Comparison of ENCODE assay signal across 1 cellular context in genomic region chr11:121722431-121723256, GRCh38.
A peak's percentile ranks its signal among the peaks of the same experiment; 100 is the strongest.
TF ChIP-seq lines count a peak whose summit lies in the region.

No MANE protein-coding gene starts in this region.

TF ChIP-seq in HepG2, 621 proteins besides CTCF, POLR2A, EP300 and RAD21 (continued from another document and continues in another):
- TF ChIP-seq, protein P1, sequence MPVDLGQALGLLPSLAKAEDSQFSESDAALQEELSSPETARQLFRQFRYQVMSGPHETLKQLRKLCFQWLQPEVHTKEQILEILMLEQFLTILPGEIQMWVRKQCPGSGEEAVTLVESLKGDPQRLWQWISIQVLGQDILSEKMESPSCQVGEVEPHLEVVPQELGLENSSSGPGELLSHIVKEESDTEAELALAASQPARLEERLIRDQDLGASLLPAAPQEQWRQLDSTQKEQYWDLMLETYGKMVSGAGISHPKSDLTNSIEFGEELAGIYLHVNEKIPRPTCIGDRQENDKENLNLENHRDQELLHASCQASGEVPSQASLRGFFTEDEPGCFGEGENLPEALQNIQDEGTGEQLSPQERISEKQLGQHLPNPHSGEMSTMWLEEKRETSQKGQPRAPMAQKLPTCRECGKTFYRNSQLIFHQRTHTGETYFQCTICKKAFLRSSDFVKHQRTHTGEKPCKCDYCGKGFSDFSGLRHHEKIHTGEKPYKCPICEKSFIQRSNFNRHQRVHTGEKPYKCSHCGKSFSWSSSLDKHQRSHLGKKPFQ (CRISPR knock-in tag; IDR thresholded peaks at IDR 0.05; ENCODE audit: insufficient replicate concordance) = no peak
- TF ChIP-seq ZNF577 (CRISPR knock-in tag; IDR thresholded peaks at IDR 0.05; ENCODE audit: borderline replicate concordance, low read depth) (no peak), FOXA3 (CRISPR knock-in tag; IDR thresholded peaks at IDR 0.05) (peak; percentile 82), ZNF234 (CRISPR knock-in tag; conservative IDR thresholded peaks at IDR 0.05) (no peak), AKAP8 (CRISPR knock-in tag; IDR thresholded peaks at IDR 0.05) (no peak; the same call in 1 of the 2 replicates), HMGXB3 (CRISPR knock-in tag; IDR thresholded peaks at IDR 0.05; ENCODE audit: borderline replicate concordance) (0 out of 2 replicates have a peak, but pooled peaks have one; percentile 61), RFX3 (CRISPR knock-in tag; IDR thresholded peaks at IDR 0.05) (no peak), SNAI1 (CRISPR knock-in tag; IDR thresholded peaks at IDR 0.05; ENCODE audit: borderline replicate concordance) (no peak), MIXL1 (CRISPR knock-in tag; IDR thresholded peaks at IDR 0.05) (peak; percentile 54; the same call in 1 of the 2 replicates), MXD4 (CRISPR knock-in tag; IDR thresholded peaks at IDR 0.05) (peak; percentile 86), ISX (CRISPR knock-in tag; conservative IDR thresholded peaks at IDR 0.05) (no peak), CHD4 (IDR thresholded peaks at IDR 0.05; ENCODE audit: borderline replicate concordance, low read length) (no peak), JDP2 (CRISPR knock-in tag; IDR thresholded peaks at IDR 0.05; ENCODE audit: borderline replicate concordance) (peak; percentile 69; the same call in 1 of the 2 replicates), ZNF333 (CRISPR knock-in tag; IDR thresholded peaks at IDR 0.05; ENCODE audit: borderline replicate concordance) (no peak), TBP (CRISPR knock-in tag; IDR thresholded peaks at IDR 0.05) (no peak), SNRNP70 (IDR thresholded peaks at IDR 0.05; ENCODE audit: low read depth, low read length) (no peak), CREB3 (CRISPR knock-in tag; IDR thresholded peaks at IDR 0.05) (peak; percentile 95), ZNF644 (CRISPR knock-in tag; IDR thresholded peaks at IDR 0.05; ENCODE audit: low read depth) (peak; percentile 94), NFATC3 (CRISPR knock-in tag; IDR thresholded peaks at IDR 0.05) (peak; percentile 86), SIN3A (IDR thresholded peaks at IDR 0.05; ENCODE audit: borderline replicate concordance, low read depth, low read length) (no peak), ZNF256 (CRISPR knock-in tag; conservative IDR thresholded peaks at IDR 0.05) (peak; percentile 80), IRF2 (CRISPR knock-in tag; IDR thresholded peaks at IDR 0.05) (peak; percentile 61; the same call in 1 of the 2 replicates), PRPF4 (IDR thresholded peaks at IDR 0.05; ENCODE audit: low read depth, low read length, poor library complexity, severe bottlenecking) (no peak), MNT (IDR thresholded peaks at IDR 0.05) (peak; percentile 98), IRF9 (CRISPR knock-in tag; IDR thresholded peaks at IDR 0.05; ENCODE audit: borderline replicate concordance) (0 out of 2 replicates have a peak, but pooled peaks have one; percentile 47), ZNF850 (CRISPR knock-in tag; conservative IDR thresholded peaks at IDR 0.05) (no peak), KDM5B (CRISPR knock-in tag; IDR thresholded peaks at IDR 0.05; ENCODE audit: borderline replicate concordance) (peak; percentile 85; the same call in 1 of the 2 replicates), HNRNPUL1 (IDR thresholded peaks at IDR 0.05; ENCODE audit: low read depth, low read length) (no peak), GATAD1 (CRISPR knock-in tag; IDR thresholded peaks at IDR 0.05) (peak; percentile 48; the same call in 1 of the 2 replicates), HNRNPLL (IDR thresholded peaks at IDR 0.05; ENCODE audit: low read depth, low read length, poor library complexity, severe bottlenecking) (peak; percentile 71), PAWR (CRISPR knock-in tag; IDR thresholded peaks at IDR 0.05; ENCODE audit: borderline replicate concordance) (no peak), PAX8 (CRISPR knock-in tag; IDR thresholded peaks at IDR 0.05; ENCODE audit: borderline replicate concordance) (no peak), BORCS8-MEF2B (CRISPR knock-in tag; IDR thresholded peaks at IDR 0.05) (peak; percentile 84), NR2F1 (CRISPR knock-in tag; IDR thresholded peaks at IDR 0.05) (no peak), ARNTL (CRISPR knock-in tag; IDR thresholded peaks at IDR 0.05) (peak; percentile 69; the same call in 1 of the 2 replicates)
- TF ChIP-seq, protein P2, sequence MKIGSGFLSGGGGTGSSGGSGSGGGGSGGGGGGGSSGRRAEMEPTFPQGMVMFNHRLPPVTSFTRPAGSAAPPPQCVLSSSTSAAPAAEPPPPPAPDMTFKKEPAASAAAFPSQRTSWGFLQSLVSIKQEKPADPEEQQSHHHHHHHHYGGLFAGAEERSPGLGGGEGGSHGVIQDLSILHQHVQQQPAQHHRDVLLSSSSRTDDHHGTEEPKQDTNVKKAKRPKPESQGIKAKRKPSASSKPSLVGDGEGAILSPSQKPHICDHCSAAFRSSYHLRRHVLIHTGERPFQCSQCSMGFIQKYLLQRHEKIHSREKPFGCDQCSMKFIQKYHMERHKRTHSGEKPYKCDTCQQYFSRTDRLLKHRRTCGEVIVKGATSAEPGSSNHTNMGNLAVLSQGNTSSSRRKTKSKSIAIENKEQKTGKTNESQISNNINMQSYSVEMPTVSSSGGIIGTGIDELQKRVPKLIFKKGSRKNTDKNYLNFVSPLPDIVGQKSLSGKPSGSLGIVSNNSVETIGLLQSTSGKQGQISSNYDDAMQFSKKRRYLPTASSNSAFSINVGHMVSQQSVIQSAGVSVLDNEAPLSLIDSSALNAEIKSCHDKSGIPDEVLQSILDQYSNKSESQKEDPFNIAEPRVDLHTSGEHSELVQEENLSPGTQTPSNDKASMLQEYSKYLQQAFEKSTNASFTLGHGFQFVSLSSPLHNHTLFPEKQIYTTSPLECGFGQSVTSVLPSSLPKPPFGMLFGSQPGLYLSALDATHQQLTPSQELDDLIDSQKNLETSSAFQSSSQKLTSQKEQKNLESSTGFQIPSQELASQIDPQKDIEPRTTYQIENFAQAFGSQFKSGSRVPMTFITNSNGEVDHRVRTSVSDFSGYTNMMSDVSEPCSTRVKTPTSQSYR (CRISPR knock-in tag; IDR thresholded peaks at IDR 0.05; ENCODE audit: borderline replicate concordance) = peak; percentile 90
- TF ChIP-seq, protein P3, sequence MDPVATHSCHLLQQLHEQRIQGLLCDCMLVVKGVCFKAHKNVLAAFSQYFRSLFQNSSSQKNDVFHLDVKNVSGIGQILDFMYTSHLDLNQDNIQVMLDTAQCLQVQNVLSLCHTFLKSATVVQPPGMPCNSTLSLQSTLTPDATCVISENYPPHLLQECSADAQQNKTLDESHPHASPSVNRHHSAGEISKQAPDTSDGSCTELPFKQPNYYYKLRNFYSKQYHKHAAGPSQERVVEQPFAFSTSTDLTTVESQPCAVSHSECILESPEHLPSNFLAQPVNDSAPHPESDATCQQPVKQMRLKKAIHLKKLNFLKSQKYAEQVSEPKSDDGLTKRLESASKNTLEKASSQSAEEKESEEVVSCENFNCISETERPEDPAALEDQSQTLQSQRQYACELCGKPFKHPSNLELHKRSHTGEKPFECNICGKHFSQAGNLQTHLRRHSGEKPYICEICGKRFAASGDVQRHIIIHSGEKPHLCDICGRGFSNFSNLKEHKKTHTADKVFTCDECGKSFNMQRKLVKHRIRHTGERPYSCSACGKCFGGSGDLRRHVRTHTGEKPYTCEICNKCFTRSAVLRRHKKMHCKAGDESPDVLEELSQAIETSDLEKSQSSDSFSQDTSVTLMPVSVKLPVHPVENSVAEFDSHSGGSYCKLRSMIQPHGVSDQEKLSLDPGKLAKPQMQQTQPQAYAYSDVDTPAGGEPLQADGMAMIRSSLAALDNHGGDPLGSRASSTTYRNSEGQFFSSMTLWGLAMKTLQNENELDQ (CRISPR knock-in tag; IDR thresholded peaks at IDR 0.05; ENCODE audit: borderline replicate concordance) = no peak
- TF ChIP-seq, protein P4, sequence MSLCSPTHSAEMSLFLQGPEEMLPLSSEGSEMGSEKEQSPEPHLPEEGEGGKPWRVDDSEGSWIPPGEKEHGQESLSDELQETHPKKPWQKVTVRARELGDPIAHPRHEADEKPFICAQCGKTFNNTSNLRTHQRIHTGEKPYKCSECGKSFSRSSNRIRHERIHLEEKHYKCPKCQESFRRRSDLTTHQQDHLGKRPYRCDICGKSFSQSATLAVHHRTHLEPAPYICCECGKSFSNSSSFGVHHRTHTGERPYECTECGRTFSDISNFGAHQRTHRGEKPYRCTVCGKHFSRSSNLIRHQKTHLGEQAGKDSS (CRISPR knock-in tag; IDR thresholded peaks at IDR 0.05; ENCODE audit: borderline replicate concordance, low read depth) = peak; percentile 59; the same call in 1 of the 2 replicates
- TF ChIP-seq, protein P5, sequence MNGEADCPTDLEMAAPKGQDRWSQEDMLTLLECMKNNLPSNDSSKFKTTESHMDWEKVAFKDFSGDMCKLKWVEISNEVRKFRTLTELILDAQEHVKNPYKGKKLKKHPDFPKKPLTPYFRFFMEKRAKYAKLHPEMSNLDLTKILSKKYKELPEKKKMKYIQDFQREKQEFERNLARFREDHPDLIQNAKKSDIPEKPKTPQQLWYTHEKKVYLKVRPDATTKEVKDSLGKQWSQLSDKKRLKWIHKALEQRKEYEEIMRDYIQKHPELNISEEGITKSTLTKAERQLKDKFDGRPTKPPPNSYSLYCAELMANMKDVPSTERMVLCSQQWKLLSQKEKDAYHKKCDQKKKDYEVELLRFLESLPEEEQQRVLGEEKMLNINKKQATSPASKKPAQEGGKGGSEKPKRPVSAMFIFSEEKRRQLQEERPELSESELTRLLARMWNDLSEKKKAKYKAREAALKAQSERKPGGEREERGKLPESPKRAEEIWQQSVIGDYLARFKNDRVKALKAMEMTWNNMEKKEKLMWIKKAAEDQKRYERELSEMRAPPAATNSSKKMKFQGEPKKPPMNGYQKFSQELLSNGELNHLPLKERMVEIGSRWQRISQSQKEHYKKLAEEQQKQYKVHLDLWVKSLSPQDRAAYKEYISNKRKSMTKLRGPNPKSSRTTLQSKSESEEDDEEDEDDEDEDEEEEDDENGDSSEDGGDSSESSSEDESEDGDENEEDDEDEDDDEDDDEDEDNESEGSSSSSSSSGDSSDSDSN (CRISPR knock-in tag; IDR thresholded peaks at IDR 0.05) = peak; percentile 52
- TF ChIP-seq, protein P6, sequence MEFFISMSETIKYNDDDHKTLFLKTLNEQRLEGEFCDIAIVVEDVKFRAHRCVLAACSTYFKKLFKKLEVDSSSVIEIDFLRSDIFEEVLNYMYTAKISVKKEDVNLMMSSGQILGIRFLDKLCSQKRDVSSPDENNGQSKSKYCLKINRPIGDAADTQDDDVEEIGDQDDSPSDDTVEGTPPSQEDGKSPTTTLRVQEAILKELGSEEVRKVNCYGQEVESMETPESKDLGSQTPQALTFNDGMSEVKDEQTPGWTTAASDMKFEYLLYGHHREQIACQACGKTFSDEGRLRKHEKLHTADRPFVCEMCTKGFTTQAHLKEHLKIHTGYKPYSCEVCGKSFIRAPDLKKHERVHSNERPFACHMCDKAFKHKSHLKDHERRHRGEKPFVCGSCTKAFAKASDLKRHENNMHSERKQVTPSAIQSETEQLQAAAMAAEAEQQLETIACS (CRISPR knock-in tag; IDR thresholded peaks at IDR 0.05) = peak; percentile 40; the same call in 1 of the 2 replicates
